ENCODE assay signal across 14 cellular contexts in the genomic region with DNA sequence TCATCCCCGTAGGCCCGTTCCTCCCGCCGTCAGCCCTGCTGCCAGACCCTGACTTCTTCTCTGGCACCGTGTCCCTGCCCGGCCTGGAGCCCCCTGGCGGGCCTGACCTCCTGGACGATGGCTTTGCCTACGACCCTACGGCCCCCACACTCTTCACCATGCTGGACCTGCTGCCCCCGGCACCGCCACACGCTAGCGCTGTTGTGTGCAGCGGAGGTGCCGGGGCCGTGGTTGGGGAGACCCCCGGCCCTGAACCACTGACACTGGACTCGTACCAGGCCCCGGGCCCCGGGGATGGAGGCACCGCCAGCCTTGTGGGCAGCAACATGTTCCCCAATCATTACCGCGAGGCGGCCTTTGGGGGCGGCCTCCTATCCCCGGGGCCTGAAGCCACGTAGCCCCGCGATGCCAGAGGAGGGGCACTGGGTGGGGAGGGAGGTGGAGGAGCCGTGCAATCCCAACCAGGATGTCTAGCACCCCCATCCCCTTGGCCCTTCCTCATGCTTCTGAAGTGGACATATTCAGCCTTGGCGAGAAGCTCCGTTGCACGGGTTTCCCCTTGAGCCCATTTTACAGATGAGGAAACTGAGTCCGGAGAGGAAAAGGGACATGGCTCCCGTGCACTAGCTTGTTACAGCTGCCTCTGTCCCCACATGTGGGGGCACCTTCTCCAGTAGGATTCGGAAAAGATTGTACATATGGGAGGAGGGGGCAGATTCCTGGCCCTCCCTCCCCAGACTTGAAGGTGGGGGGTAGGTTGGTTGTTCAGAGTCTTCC. TPM values are rescaled to one million over a fixed set of nuclear protein-coding genes. Genes with fewer than 3 reads are reported as not detected.
DNase-seq lines count a peak whose midpoint lies in the region; ATAC-seq and TF ChIP-seq lines count a peak whose summit lies in the region.
"Had no signal": no experiment of that assay in that cellular context is flagged by ENCODE, and none has a peak within 500 bp of the region (broad histone marks: within the 10 kb centered on the region; RNA-seq: fewer than 3 reads in every experiment).

No MANE protein-coding gene starts in this region.

- peak overlapping the region in 5 of 7 donors; percentile 57 to 98 (median 83) for H3K27ac Mint-ChIP-seq in CD14-positive monocyte
- H3K27ac Mint-ChIP-seq in Caco-2 (ENCODE audit: unreplicated experiment) = no peak overlapping the region
- H3K27ac Mint-ChIP-seq in activated naive CD8-positive, alpha-beta T cell = no peak overlapping the region
- peak overlapping the region in 1 of 2 donors; percentile 96 for H3K27ac Mint-ChIP-seq in natural killer cell treated with Interleukin-12 subunit alpha and Interleukin-12 subunit beta and Interleukin-15 and Interleukin-18, amount 100 ng/mL, for 72 hours

- no peaks in the 10 kb centered on the region for H3K27me3 ChIP-seq in Caco-2 (replicated peaks; ENCODE audit: control insufficient read depth, insufficient read depth, low read length)
- H3K27me3 ChIP-seq: right atrium auricular region had no signal

- TF ChIP-seq CTCF in CD14-positive monocyte (IDR thresholded peaks at IDR 0.05) (no peak), Caco-2 (IDR thresholded peaks at IDR 0.05; ENCODE audit: insufficient read depth in 1 of 2, low read depth in 1 of 2, low read length in 1 of 2, severe bottlenecking in 1 of 2, unreplicated experiment in 1 of 2) (no peak)

- H3K4me3 Mint-ChIP-seq in CD14-positive monocyte (peak overlapping the region in 1 of 2 donors; percentile 60), Caco-2 (ENCODE audit: unreplicated experiment) (peak overlapping the region; percentile 87)
- H3K4me3 Mint-ChIP-seq in activated naive CD8-positive, alpha-beta T cell = peak overlapping the region; percentile 91
- H3K4me3 Mint-ChIP-seq in natural killer cell treated with Interleukin-12 subunit alpha and Interleukin-12 subunit beta and Interleukin-15 and Interleukin-18, amount 100 ng/mL, for 72 hours = peak overlapping the region; percentile 99

- POLR2A ChIA-PET in Caco-2 (lab: Charles Lee) = no interaction called here

- CTCF ChIA-PET in Caco-2 (lab: Charles Lee) = interaction anchor here (0.6 kb wide), 1 partner anchor 149 kb away, joined by 3 read pairs; no protein-coding TSS in a partner anchor

- intact Hi-C loops in CD14-positive monocyte (cut with micrococcal nuclease) (loop anchor here in 1 of 2 donors (2.0 kb wide), 1 partner anchor 35 kb away; no protein-coding TSS in a partner anchor), Caco-2 (cut with micrococcal nuclease; ENCODE audit: unreplicated experiment) (loop anchor here (2.0 kb wide), 1 partner anchor 37 kb away; a partner anchor contains a TSS), head of caudate nucleus (cut with DNase I) (loop anchor here (5.0 kb wide), 1 partner anchor 140 kb away; a partner anchor contains a TSS)

- no peaks in the 10 kb centered on the region for H3K9me3 ChIP-seq in Caco-2
- H3K9me3 ChIP-seq: right atrium auricular region had no signal

- H3K9me3 Mint-ChIP-seq in CD14-positive monocyte (peaks cover 1 to 6% (median 6%) of the 10 kb centered on the region in 7 donors), Caco-2 (ENCODE audit: unreplicated experiment) (no peaks in the 10 kb centered on the region)
- no peaks in the 10 kb centered on the region for H3K9me3 Mint-ChIP-seq in activated naive CD8-positive, alpha-beta T cell (ENCODE audit: low read depth)
- H3K9me3 Mint-ChIP-seq in natural killer cell treated with Interleukin-12 subunit alpha and Interleukin-12 subunit beta and Interleukin-15 and Interleukin-18, amount 100 ng/mL, for 72 hours = no peaks in the 10 kb centered on the region

- peaks cover 7% of the 10 kb centered on the region; the same call in 1 of the 2 replicates for H3K4me1 ChIP-seq in Caco-2

- H3K36me3 Mint-ChIP-seq in CD14-positive monocyte (peaks cover 47 to 77% of the 10 kb centered on the region in 2 donors), Caco-2 (ENCODE audit: insufficient read depth, unreplicated experiment) (peaks cover 33% of the 10 kb centered on the region)
- peaks cover 12% of the 10 kb centered on the region for H3K36me3 Mint-ChIP-seq in activated naive CD8-positive, alpha-beta T cell
- peaks cover 23% of the 10 kb centered on the region for H3K36me3 Mint-ChIP-seq in natural killer cell treated with Interleukin-12 subunit alpha and Interleukin-12 subunit beta and Interleukin-15 and Interleukin-18, amount 100 ng/mL, for 72 hours

- no peak for ATAC-seq in natural killer cell treated with Interleukin-12 subunit alpha and Interleukin-12 subunit beta and Interleukin-15 and Interleukin-18, amount 100 ng/mL, for 72 hours
- ATAC-seq in HG03439 (IDR thresholded peaks at IDR 0.05; ENCODE audit: unreplicated experiment) = no peak

- BruUV-seq in Caco-2 (replicated peaks; lab: Mats Ljungman, UMichigan) = no TSS peak

- no peak for DNase-seq in CD14-positive monocyte (ENCODE audit: low spot score)
- no peak for DNase-seq in Caco-2
- DNase-seq in natural killer cell treated with Interleukin-12 subunit alpha and Interleukin-12 subunit beta and Interleukin-15 and Interleukin-18, amount 100 ng/mL, for 72 hours (ENCODE audit: low spot score) = no peak
- DNase-seq in head of caudate nucleus = no peak
- no peak for DNase-seq in NCI-H2029 (lab: John Stamatoyannopoulos, UW)
- DNase-seq: COR-L47; GM23248; NCI-H1694 treated with DMSO at 0.1 percent for 48 hours; NCI-H526 treated with DMSO at 0.1 percent for 48 hours; stimulated activated CD4-positive, alpha-beta T cell treated with anti-CD3 and anti-CD28 coated beads, Interleukin-4, amount 100 ng/mL, for 24 hours had no signal

- H3K36me3 ChIP-seq in Caco-2 (ENCODE audit: control insufficient read depth, insufficient read depth, low read length) = peaks cover 6% of the 10 kb centered on the region

- H3K4me3 ChIP-seq in Caco-2 (ENCODE audit: low read depth, low read length) = no peak overlapping the region

- H3K4me1 Mint-ChIP-seq in CD14-positive monocyte (peaks cover 35% of the 10 kb centered on the region), Caco-2 (ENCODE audit: low read depth, unreplicated experiment) (peaks cover 9% of the 10 kb centered on the region)
- peaks cover 31% of the 10 kb centered on the region for H3K4me1 Mint-ChIP-seq in activated naive CD8-positive, alpha-beta T cell (ENCODE audit: low read depth)
- peaks cover 26 to 33% of the 10 kb centered on the region in 2 donors for H3K4me1 Mint-ChIP-seq in natural killer cell treated with Interleukin-12 subunit alpha and Interleukin-12 subunit beta and Interleukin-15 and Interleukin-18, amount 100 ng/mL, for 72 hours (ENCODE audit: low read depth in 2 of 2)

- no peaks in the 10 kb centered on the region for H3K27me3 Mint-ChIP-seq in CD14-positive monocyte (ENCODE audit: low read depth in 3 of 3)
- H3K27me3 Mint-ChIP-seq in Caco-2 (ENCODE audit: insufficient read depth, unreplicated experiment) = no peaks in the 10 kb centered on the region
- H3K27me3 Mint-ChIP-seq in activated naive CD8-positive, alpha-beta T cell = no peaks in the 10 kb centered on the region
- H3K27me3 Mint-ChIP-seq in natural killer cell treated with Interleukin-12 subunit alpha and Interleukin-12 subunit beta and Interleukin-15 and Interleukin-18, amount 100 ng/mL, for 72 hours = no peaks in the 10 kb centered on the region

RNA-seq across cellular contexts. Expression of a gene that starts 1.3 kb away (rescaled TPM):
- polyA plus RNA-seq in CD14-positive monocyte = 1 to 10 TPM; 2.2 to 4.1 TPM
- total RNA-seq in Caco-2 (2022) = 104 and 111 TPM in 2 replicates
- 100 to 1,000 TPM in 1 of 2 donors, 10 to 100 TPM in 1; 84.1 to 147 TPM for total RNA-seq in natural killer cell treated with Interleukin-12 subunit alpha and Interleukin-12 subunit beta and Interleukin-15 and Interleukin-18, amount 100 ng/mL, for 72 hours

RNA-seq across cellular contexts. Expression of a gene that starts 36.3 kb away (rescaled TPM):
- polyA plus RNA-seq in CD14-positive monocyte = 10 to 100 TPM; 32.3 to 35.0 TPM
- total RNA-seq in Caco-2 (2022) = 6.3 and 10.2 TPM in 2 replicates
- total RNA-seq in natural killer cell treated with Interleukin-12 subunit alpha and Interleukin-12 subunit beta and Interleukin-15 and Interleukin-18, amount 100 ng/mL, for 72 hours = 10 to 100 TPM; 47.0 to 81.6 TPM

RNA-seq across cellular contexts. Expression of a gene that starts 38.7 kb away (rescaled TPM):
- polyA plus RNA-seq in CD14-positive monocyte = 1 to 10 TPM; 3.8 to 6.5 TPM
- 8.4 and 9.4 TPM in 2 replicates for total RNA-seq in Caco-2 (2022)
- total RNA-seq in natural killer cell treated with Interleukin-12 subunit alpha and Interleukin-12 subunit beta and Interleukin-15 and Interleukin-18, amount 100 ng/mL, for 72 hours = 1 to 10 TPM; 5.0 to 5.5 TPM
- total RNA-seq: GM23248, LHCN-M2 had no signal
- polyA plus RNA-seq: GM23248 had no signal

RNA-seq across cellular contexts. Expression of a gene that starts 41.5 kb away (rescaled TPM):
- 10 to 100 TPM; 67.6 to 83.4 TPM for polyA plus RNA-seq in CD14-positive monocyte
- total RNA-seq in Caco-2 (2022) = 45.8 and 49.3 TPM in 2 replicates
- 10 to 100 TPM; 59.0 TPM for total RNA-seq in natural killer cell treated with Interleukin-12 subunit alpha and Interleukin-12 subunit beta and Interleukin-15 and Interleukin-18, amount 100 ng/mL, for 72 hours

RNA-seq across cellular contexts. Expression of a gene that starts 55.4 kb away (rescaled TPM):
- under 1 TPM; 0.10 to 0.22 TPM for polyA plus RNA-seq in CD14-positive monocyte
- 42.1 and 47.7 TPM in 2 replicates for total RNA-seq in Caco-2 (2022)
- total RNA-seq in natural killer cell treated with Interleukin-12 subunit alpha and Interleukin-12 subunit beta and Interleukin-15 and Interleukin-18, amount 100 ng/mL, for 72 hours = 10 to 100 TPM; 18.1 to 36.3 TPM

Comparison
In these comparisons a context has a peak if more than half of its experiments do, and no peak if none do; other contexts are left out.
1. H3K27ac Mint-ChIP-seq: peak in CD14-positive monocyte (5 of 7); none in Caco-2 (single experiment) and activated naive CD8-positive, alpha-beta T cell (single experiment).